In the genomic region with DNA sequence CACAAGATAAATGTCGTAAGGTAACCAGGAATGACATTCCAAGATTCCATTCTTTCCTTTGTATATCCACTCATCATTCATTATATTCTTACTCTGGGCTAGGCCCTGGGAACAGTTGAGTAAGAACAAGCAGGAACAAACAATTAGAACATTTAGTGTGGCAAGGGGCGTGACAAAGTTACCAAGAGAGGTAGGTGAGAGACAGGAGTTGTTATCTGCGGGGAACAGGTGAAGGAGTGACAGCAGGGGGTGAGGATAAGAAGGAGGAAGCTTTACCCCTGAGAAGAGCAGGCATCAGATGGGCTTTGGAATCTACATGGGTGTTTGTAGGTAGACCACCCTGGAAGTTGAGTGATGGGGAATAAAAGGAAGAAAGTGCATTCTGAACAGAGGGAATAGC, we compare ENCODE assay signal across 32 cellular contexts.
"Had no signal": no experiment of that assay in that cellular context is flagged by ENCODE, and none has a peak within 500 bp of the region (broad histone marks: within the 10 kb centered on the region; RNA-seq: fewer than 3 reads in every experiment).

No MANE protein-coding gene starts in this region.

- H3K4me1 Mint-ChIP-seq: naive thymus-derived CD4-positive, alpha-beta T cell; natural killer cell; stimulated activated memory B cell treated with anti-CD40 and anti-IgM and Interleukin-4, amounts not matched to agents 10 μg/mL and 1 μg/mL and 100 μg/mL, for 72 hours; stimulated activated naive CD8-positive, alpha-beta T cell treated with anti-CD3 and anti-CD28 coated beads, Interleukin-15, amount 100 ng/mL, for 72 hours had no signal

- DNase-seq: naive thymus-derived CD4-positive, alpha-beta T cell; natural killer cell; occipital lobe; ovary; posterior cingulate gyrus; psoas muscle; right cardiac atrium; right lobe of liver; sigmoid colon; stimulated activated CD4-positive, alpha-beta T cell treated with anti-CD3 and anti-CD28 coated beads, Interleukin-12 subunit alpha, Interleukin-12 subunit beta, amount 100 ng/mL, for 4 hours; stimulated activated CD4-positive, alpha-beta T cell treated with anti-CD3 and anti-CD28 coated beads, Interleukin-1b, Interleukin-23, amount 100 ng/mL, for 48 hours; stimulated activated CD4-positive, alpha-beta T cell treated with anti-CD3 and anti-CD28 coated beads, Interleukin-4, amount 100 ng/mL, for 1 hour; stimulated activated CD4-positive, alpha-beta T cell treated with anti-CD3 and anti-CD28 coated beads, Interleukin-4, amount 100 ng/mL, for 4 hours; stimulated activated CD8-positive, alpha-beta memory T cell treated with anti-CD3 and anti-CD28 coated beads, Interleukin-4, amount 100 ng/mL, for 48 hours; stimulated activated naive CD4-positive, alpha-beta T cell; stimulated activated naive CD8-positive, alpha-beta T cell treated with anti-CD3 and anti-CD28 coated beads, Interleukin-15, amount 100 ng/mL, for 72 hours; stimulated activated naive CD8-positive, alpha-beta T cell treated with anti-CD3 and anti-CD28 coated beads, Interleukin-15, Interleukin-2, amounts not matched to agents 100 U/mL and 50 U/mL, for 24 hours; substantia nigra; testis; tibial artery; transverse colon; upper lobe of right lung; uterus had no signal

- H3K27me3 Mint-ChIP-seq: naive thymus-derived CD4-positive, alpha-beta T cell; progenitor cell of endocrine pancreas; stimulated activated memory B cell treated with anti-CD40 and anti-IgM and Interleukin-4, amounts not matched to agents 10 μg/mL and 1 μg/mL and 100 μg/mL, for 72 hours; stimulated activated naive CD8-positive, alpha-beta T cell treated with anti-CD3 and anti-CD28 coated beads, Interleukin-15, amount 100 ng/mL, for 72 hours; type B pancreatic cell had no signal

- H3K4me2 ChIP-seq: neural progenitor cell, smooth muscle cell had no signal

- H3K36me3 ChIP-seq: neural progenitor cell, ovary, right lobe of liver, sigmoid colon, spleen, suprapubic skin, tibial artery, transverse colon, upper lobe of right lung, uterus had no signal

- ATAC-seq: naive thymus-derived CD4-positive, alpha-beta T cell; natural killer cell; psoas muscle; right cardiac atrium; right lobe of liver; stimulated activated memory B cell treated with anti-CD40 and anti-IgM and Interleukin-4, amounts not matched to agents 10 μg/mL and 1 μg/mL and 100 μg/mL, for 72 hours; stimulated activated naive CD8-positive, alpha-beta T cell treated with anti-CD3 and anti-CD28 coated beads, Interleukin-15, amount 100 ng/mL, for 72 hours; stimulated activated naive CD8-positive, alpha-beta T cell treated with anti-CD3 and anti-CD28 coated beads, Interleukin-15, Interleukin-2, amounts not matched to agents 100 U/mL and 50 U/mL, for 24 hours; upper lobe of right lung had no signal

- H3K79me2 ChIP-seq: parathyroid adenoma had no signal

- H3K9me3 Mint-ChIP-seq: natural killer cell; stimulated activated memory B cell treated with anti-CD40 and anti-IgM and Interleukin-4, amounts not matched to agents 10 μg/mL and 1 μg/mL and 100 μg/mL, for 72 hours had no signal

- H3K27me3 ChIP-seq: neural progenitor cell, ovary, right lobe of liver, sigmoid colon, spleen, suprapubic skin, testis, tibial artery, transverse colon, upper lobe of right lung, uterus had no signal

- H3K9ac ChIP-seq: neural progenitor cell, parathyroid adenoma had no signal

- H2AFZ ChIP-seq: neural progenitor cell, parathyroid adenoma had no signal

- H3K4me3 ChIP-seq: neural progenitor cell, ovary, psoas muscle, right lobe of liver, sigmoid colon, skin epidermis, smooth muscle cell, spleen, suprapubic skin, testis, tibial artery, transverse colon, upper lobe of right lung, uterus had no signal

- H3K4me3 Mint-ChIP-seq: naive thymus-derived CD4-positive, alpha-beta T cell; natural killer cell; neural progenitor cell; stimulated activated memory B cell treated with anti-CD40 and anti-IgM and Interleukin-4, amounts not matched to agents 10 μg/mL and 1 μg/mL and 100 μg/mL, for 72 hours; stimulated activated naive CD8-positive, alpha-beta T cell treated with anti-CD3 and anti-CD28 coated beads, Interleukin-15, amount 100 ng/mL, for 72 hours; type B pancreatic cell had no signal

- H3K4me1 ChIP-seq: psoas muscle, right lobe of liver, testis, transverse colon, uterus had no signal

- H3K36me3 Mint-ChIP-seq: natural killer cell; neural progenitor cell; stimulated activated memory B cell treated with anti-CD40 and anti-IgM and Interleukin-4, amounts not matched to agents 10 μg/mL and 1 μg/mL and 100 μg/mL, for 72 hours; type B pancreatic cell had no signal

- H3K9me3 ChIP-seq: ovary, psoas muscle, right lobe of liver, sigmoid colon, spleen, suprapubic skin, testis, tibial artery, transverse colon, upper lobe of right lung, uterus had no signal

- H3K27ac Mint-ChIP-seq: naive thymus-derived CD4-positive, alpha-beta T cell; natural killer cell; neural progenitor cell; progenitor cell of endocrine pancreas; stimulated activated memory B cell treated with anti-CD40 and anti-IgM and Interleukin-4, amounts not matched to agents 10 μg/mL and 1 μg/mL and 100 μg/mL, for 72 hours; type B pancreatic cell had no signal

- H3K27ac ChIP-seq: neural progenitor cell, ovary, parathyroid adenoma, psoas muscle, right lobe of liver, sigmoid colon, suprapubic skin, testis, tibial artery, transverse colon, upper lobe of right lung had no signal
